ENCODE assay signal across 1 cellular context in genomic region chr6:97405818-97406409, GRCh38.
TF ChIP-seq lines count a peak whose summit lies in the region.

No MANE protein-coding gene starts in this region.

TF ChIP-seq in HepG2, 621 proteins besides CTCF, POLR2A, EP300 and RAD21 (continued from another document):
- TF ChIP-seq, protein P1, sequence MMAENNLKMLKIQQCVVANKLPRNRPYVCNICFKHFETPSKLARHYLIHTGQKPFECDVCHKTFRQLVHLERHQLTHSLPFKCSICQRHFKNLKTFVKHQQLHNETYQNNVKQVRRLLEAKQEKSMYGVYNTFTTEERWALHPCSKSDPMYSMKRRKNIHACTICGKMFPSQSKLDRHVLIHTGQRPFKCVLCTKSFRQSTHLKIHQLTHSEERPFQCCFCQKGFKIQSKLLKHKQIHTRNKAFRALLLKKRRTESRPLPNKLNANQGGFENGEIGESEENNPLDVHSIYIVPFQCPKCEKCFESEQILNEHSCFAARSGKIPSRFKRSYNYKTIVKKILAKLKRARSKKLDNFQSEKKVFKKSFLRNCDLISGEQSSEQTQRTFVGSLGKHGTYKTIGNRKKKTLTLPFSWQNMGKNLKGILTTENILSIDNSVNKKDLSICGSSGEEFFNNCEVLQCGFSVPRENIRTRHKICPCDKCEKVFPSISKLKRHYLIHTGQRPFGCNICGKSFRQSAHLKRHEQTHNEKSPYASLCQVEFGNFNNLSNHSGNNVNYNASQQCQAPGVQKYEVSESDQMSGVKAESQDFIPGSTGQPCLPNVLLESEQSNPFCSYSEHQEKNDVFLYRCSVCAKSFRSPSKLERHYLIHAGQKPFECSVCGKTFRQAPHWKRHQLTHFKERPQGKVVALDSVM (CRISPR knock-in tag; IDR thresholded peaks at IDR 0.05) = no peak
- TF ChIP-seq KDM1A (CRISPR knock-in tag; IDR thresholded peaks at IDR 0.05) = no peak
